ENCODE assay signal across 29 cellular contexts in the genomic region with DNA sequence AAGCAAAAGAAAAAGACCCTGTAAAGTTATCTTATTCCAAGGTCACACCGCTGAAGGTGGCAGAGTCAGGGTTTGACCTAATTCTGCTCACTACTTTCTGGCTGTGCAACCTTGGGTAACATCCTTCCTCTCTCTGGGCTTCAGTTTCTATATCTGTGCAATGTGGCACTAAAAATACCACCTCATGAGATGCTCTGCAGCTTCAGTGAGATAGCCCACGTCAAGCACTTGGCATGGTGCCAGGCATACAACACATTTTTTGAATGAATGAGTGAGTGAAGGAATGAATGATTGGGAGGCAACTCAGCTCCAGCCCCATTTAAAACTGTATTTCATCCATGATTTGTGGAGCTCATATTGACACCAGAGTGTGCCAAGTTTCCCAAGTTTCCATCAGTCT.
"Had no signal": no experiment of that assay in that cellular context is flagged by ENCODE, and none has a peak within 500 bp of the region (broad histone marks: within the 10 kb centered on the region; RNA-seq: fewer than 3 reads in every experiment).

No MANE protein-coding gene starts in this region.

- H3K4me1 Mint-ChIP-seq: activated naive CD4-positive, alpha-beta T cell treated with anti-CD3 and anti-CD28 coated beads, Interleukin-2, amount 50 U/mL, for 24 hours; WTC11 had no signal

- ATAC-seq: activated CD8-positive, alpha-beta T cell treated with anti-CD3 and anti-CD28 coated beads, Interleukin-2, amount 10 ng/mL, durations not matched to agents 7 days and 5 days; WTC11 had no signal

- H3K27ac ChIP-seq: breast epithelium, KMS-11, Peyer's patch, RWPE1, SJCRH30 had no signal

- H3K27ac Mint-ChIP-seq: activated CD8-positive, alpha-beta T cell treated with anti-CD3 and anti-CD28 coated beads, Interleukin-2, amount 10 ng/mL, durations not matched to agents 7 days and 5 days; activated naive CD4-positive, alpha-beta T cell treated with anti-CD3 and anti-CD28 coated beads, Interleukin-2, amount 50 U/mL, for 24 hours; activated T-helper 1 cell treated with anti-CD3 and anti-CD28 coated beads, Interleukin-12 subunit alpha, Interleukin-12 subunit beta, Interleukin-2, Interleukin-4 antibody, amounts not matched to agents 30 ng/mL and 10 ng/mL and 1 ng/mL, durations not matched to agents 14 hours and 24 hours and 36 hours; T-helper 1 cell treated with Interleukin-12 subunit alpha and Interleukin-12 subunit beta and Interleukin-4 antibody, amounts not matched to agents 30 μg/mL and 1 μg/mL, for 36 hours; WTC11 had no signal

- H3K9me3 ChIP-seq: breast epithelium, MG63, Peyer's patch, SJCRH30 had no signal

- H3K27me3 ChIP-seq: breast epithelium, MG63, Peyer's patch had no signal

- H3K4me2 ChIP-seq: KMS-11 had no signal

- H3K9ac ChIP-seq: KMS-11 had no signal

- DNase-seq: activated CD4-positive, alpha-beta T cell treated with anti-CD3 and anti-CD28 coated beads for 48 hours; activated CD4-positive, alpha-beta T cell treated with anti-CD3 and anti-CD28 coated beads, Interleukin-2, amount 50 U/mL, for 4 hours; activated CD4-positive, CD25-positive, alpha-beta regulatory T cell treated with anti-CD3 and anti-CD28 coated beads, Interleukin-2, amount 50 U/mL, for 72 hours; activated CD8-positive, alpha-beta memory T cell treated with anti-CD3 and anti-CD28 coated beads, Interleukin-2, amount 50 U/mL, for 48 hours; activated CD8-positive, alpha-beta T cell treated with anti-CD3 and anti-CD28 coated beads, Interleukin-2, amount 10 ng/mL, durations not matched to agents 7 days and 5 days; activated effector memory CD4-positive, alpha-beta T cell treated with Interleukin-2 at 50 U/mL for 16 hours; activated naive CD4-positive, alpha-beta T cell; activated T-cell treated with anti-CD3 and anti-CD28 coated beads, Interleukin-2, amount 50 U/mL, for 1 hour; aorta; central memory CD4-positive, alpha-beta T cell; MG63; NCI-H1105; NCI-H1436; NCI-H1694 treated with DMSO at 0.1 percent for 48 hours; NCI-H2029 treated with DMSO at 0.1 percent for 48 hours; NCI-H510A treated with DMSO at 0.1 percent for 48 hours; NCI-H69; OCI-M1; Peyer's patch; Right ventricle myocardium superior; SJCRH30; T-helper 9 cell had no signal

- H3K4me3 ChIP-seq: breast epithelium, MG63, Peyer's patch, SJCRH30 had no signal

- H3K4me3 Mint-ChIP-seq: activated CD8-positive, alpha-beta T cell treated with anti-CD3 and anti-CD28 coated beads, Interleukin-2, amount 10 ng/mL, durations not matched to agents 7 days and 5 days; activated naive CD4-positive, alpha-beta T cell treated with anti-CD3 and anti-CD28 coated beads, Interleukin-2, amount 50 U/mL, for 24 hours; activated T-helper 1 cell treated with anti-CD3 and anti-CD28 coated beads, Interleukin-12 subunit alpha, Interleukin-12 subunit beta, Interleukin-2, Interleukin-4 antibody, amounts not matched to agents 30 ng/mL and 10 ng/mL and 1 ng/mL, durations not matched to agents 14 hours and 24 hours and 36 hours; T-helper 1 cell treated with Interleukin-12 subunit alpha and Interleukin-12 subunit beta and Interleukin-4 antibody, amounts not matched to agents 30 μg/mL and 1 μg/mL, for 36 hours; WTC11 had no signal

- H3K9me3 Mint-ChIP-seq: activated naive CD4-positive, alpha-beta T cell treated with anti-CD3 and anti-CD28 coated beads, Interleukin-2, amount 50 U/mL, for 24 hours; activated T-helper 1 cell treated with anti-CD3 and anti-CD28 coated beads, Interleukin-12 subunit alpha, Interleukin-12 subunit beta, Interleukin-2, Interleukin-4 antibody, amounts not matched to agents 30 ng/mL and 10 ng/mL and 1 ng/mL, durations not matched to agents 14 hours and 24 hours and 36 hours; T-helper 1 cell treated with Interleukin-12 subunit alpha and Interleukin-12 subunit beta and Interleukin-4 antibody, amounts not matched to agents 30 μg/mL and 1 μg/mL, for 36 hours had no signal

- H3K36me3 ChIP-seq: breast epithelium, MG63, Peyer's patch, SJCRH30 had no signal

- H3K4me1 ChIP-seq: breast epithelium, Peyer's patch, SJCRH30 had no signal

- H3K27me3 Mint-ChIP-seq: activated naive CD4-positive, alpha-beta T cell treated with anti-CD3 and anti-CD28 coated beads, Interleukin-2, amount 50 U/mL, for 24 hours had no signal

- H3K36me3 Mint-ChIP-seq: activated naive CD4-positive, alpha-beta T cell treated with anti-CD3 and anti-CD28 coated beads, Interleukin-2, amount 50 U/mL, for 24 hours; WTC11 had no signal
